ENCODE assay signal across 8 cellular contexts in genomic region chr1:27011976-27012563, GRCh38. TPM values are rescaled to one million over a fixed set of nuclear protein-coding genes. Genes with fewer than 3 reads are reported as not detected.
A peak's percentile ranks its signal among the peaks of the same experiment; 100 is the strongest.
DNase-seq lines count a peak whose midpoint lies in the region; ATAC-seq and TF ChIP-seq lines count a peak whose summit lies in the region.

No MANE protein-coding gene starts in this region.

- no peak overlapping the region for H3K4me3 ChIP-seq in CD4-positive, alpha-beta memory T cell (ENCODE audit: low read length in 2 of 2)
- H3K4me3 ChIP-seq in Peyer's patch = peak overlapping the region; percentile 20 to 53 (median 39)
- peak overlapping the region; percentile 32 for H3K4me3 ChIP-seq in fibroblast of mammary gland (ENCODE audit: control insufficient read depth, low read depth, low read length)
- peak overlapping the region; percentile 39 for H3K4me3 ChIP-seq in parathyroid adenoma (ENCODE audit: low read depth, low read length)

- H3K27ac ChIP-seq in CD4-positive, alpha-beta memory T cell (ENCODE audit: low read depth, low read length) = no peak overlapping the region
- peak overlapping the region in 2 of 4 donors; percentile 11 to 86 for H3K27ac ChIP-seq in Peyer's patch
- H3K27ac ChIP-seq in parathyroid adenoma = no peak overlapping the region

- H3K9me3 Mint-ChIP-seq in CD4-positive, alpha-beta memory T cell = no peaks in the 10 kb centered on the region

- H2AFZ ChIP-seq in parathyroid adenoma = peak overlapping the region; percentile 7

- H3K36me3 ChIP-seq in CD4-positive, alpha-beta memory T cell (ENCODE audit: insufficient read depth, low read length) = no peaks in the 10 kb centered on the region
- H3K36me3 ChIP-seq in Peyer's patch = no peaks in the 10 kb centered on the region
- H3K36me3 ChIP-seq in parathyroid adenoma (ENCODE audit: control insufficient read depth, insufficient read depth, low read length) = no peaks in the 10 kb centered on the region

- no peaks in the 10 kb centered on the region for H3K36me3 Mint-ChIP-seq in CD4-positive, alpha-beta memory T cell

- H3K27ac Mint-ChIP-seq in CD4-positive, alpha-beta memory T cell = no peak overlapping the region

- H3K4me1 ChIP-seq in CD4-positive, alpha-beta memory T cell (ENCODE audit: insufficient read depth, low read length) = peaks cover 10% of the 10 kb centered on the region
- H3K4me1 ChIP-seq in Peyer's patch = peaks cover 0 to 20% (median 0%) of the 10 kb centered on the region in 4 donors
- H3K4me1 ChIP-seq in parathyroid adenoma = peaks cover 12% of the 10 kb centered on the region

- TF ChIP-seq POLR2A in Peyer's patch (IDR thresholded peaks at IDR 0.05) = no peak

- intact Hi-C loops in CD4-positive, alpha-beta memory T cell (cut with micrococcal nuclease) = no loop called here

- CTCF ChIA-PET in CD4-positive, alpha-beta memory T cell (lab: Charles Lee; ENCODE audit: partially characterized antibody) = interaction anchor here (1.5 kb wide), 1 partner anchor 15 kb away, joined by 5 read pairs; no protein-coding TSS in a partner anchor

- H3K27me3 ChIP-seq in CD4-positive, alpha-beta memory T cell (ENCODE audit: insufficient read depth, low read length) = peaks cover 16% of the 10 kb centered on the region
- no peaks in the 10 kb centered on the region for H3K27me3 ChIP-seq in Peyer's patch
- no peaks in the 10 kb centered on the region for H3K27me3 ChIP-seq in parathyroid adenoma (ENCODE audit: control insufficient read depth, insufficient read depth, low read length)

- TF ChIP-seq CTCF in Peyer's patch (IDR thresholded peaks at IDR 0.05) (no peak), fibroblast of mammary gland (conservative IDR thresholded peaks at IDR 0.05; ENCODE audit: control insufficient read depth, insufficient read depth, low read depth, low read length) (no peak), parathyroid adenoma (IDR thresholded peaks at IDR 0.05) (no peak)

- peaks cover 12 to 25% of the 10 kb centered on the region in 2 donors for H3K27me3 Mint-ChIP-seq in CD4-positive, alpha-beta memory T cell

- peak in 1 of 5 donors; percentile 3 for DNase-seq in CD4-positive, alpha-beta memory T cell
- DNase-seq in Peyer's patch = peak in 1 of 3 donors; percentile 41
- DNase-seq in fibroblast of mammary gland (ENCODE audit: low read depth) = no peak
- no peak for DNase-seq in D341Med (ENCODE audit: low spot score)
- DNase-seq in NCI-H2029 treated with DMSO at 0.1 percent for 48 hours (lab: John Stamatoyannopoulos, UW) = no peak

- H3K9ac ChIP-seq in parathyroid adenoma = no peak overlapping the region

- peak overlapping the region; percentile 63 for H3K4me2 ChIP-seq in parathyroid adenoma (ENCODE audit: low read length)

- peaks cover 0 to 17% (median 2%) of the 10 kb centered on the region in 4 donors for H3K4me1 Mint-ChIP-seq in CD4-positive, alpha-beta memory T cell

- peak overlapping the region in 6 of 8 donors; percentile 4 to 49 (median 19) for H3K4me3 Mint-ChIP-seq in CD4-positive, alpha-beta memory T cell

- ATAC-seq in GM18511 (IDR thresholded peaks at IDR 0.05; ENCODE audit: unreplicated experiment) (no peak), GM21723 (IDR thresholded peaks at IDR 0.05; ENCODE audit: unreplicated experiment) (no peak)

- POLR2A ChIA-PET in CD4-positive, alpha-beta memory T cell (lab: Charles Lee; ENCODE audit: partially characterized antibody) = interaction anchor here (0.8 kb wide), 1 partner anchor 19 kb away, joined by 3 read pairs; the partner anchor contains the start of gene TRNP1

- H3K9me3 ChIP-seq in CD4-positive, alpha-beta memory T cell (ENCODE audit: control insufficient read depth in 1 of 2, low read length in 2 of 2) = no peaks in the 10 kb centered on the region
- H3K9me3 ChIP-seq in Peyer's patch (no peaks in the 10 kb centered on the region), parathyroid adenoma (ENCODE audit: control insufficient read depth, low read length) (no peaks in the 10 kb centered on the region)

- no peaks in the 10 kb centered on the region for H3K79me2 ChIP-seq in parathyroid adenoma

RNA-seq across cellular contexts. Expression of gene TENT5B, which starts 0.6 kb away (rescaled TPM):
- total RNA-seq in CD4-positive, alpha-beta memory T cell = not detected
- not detected for polyA plus RNA-seq in CD4-positive, alpha-beta memory T cell
- 1 to 10 TPM in 1 of 4 donors, under 1 TPM in 2, not detected in 1; 0.70 to 5.1 (median 0.80) TPM for total RNA-seq in Peyer's patch

RNA-seq across cellular contexts. Expression of gene TRNP1, which starts 18.6 kb away (rescaled TPM):
- not detected for total RNA-seq in CD4-positive, alpha-beta memory T cell
- polyA plus RNA-seq in CD4-positive, alpha-beta memory T cell = not detected
- total RNA-seq in Peyer's patch = 10 to 100 TPM in 1 of 4 donors, 1 to 10 TPM in 2, not detected in 1; 1.9 to 12.2 (median 3.2) TPM

RNA-seq across cellular contexts. Expression of gene KDF1, which starts 51.8 kb away (rescaled TPM):
- total RNA-seq in CD4-positive, alpha-beta memory T cell = 1 to 10 TPM; 2.2 to 2.6 TPM
- polyA plus RNA-seq in CD4-positive, alpha-beta memory T cell = 1 to 10 TPM; 4.4 to 4.6 TPM
- total RNA-seq in Peyer's patch = 10 to 100 TPM; 13.2 to 40.1 (median 31.8) TPM

Comparison
In these comparisons a context has a peak if more than half of its experiments do, and no peak if none do; other contexts are left out.
1. H3K4me3 ChIP-seq: peak in Peyer's patch (4 of 4), fibroblast of mammary gland (single experiment) and parathyroid adenoma (single experiment); none in CD4-positive, alpha-beta memory T cell (0 of 2).